12 cellular contexts compared by ENCODE assay signal in genomic region chr19:45254044-45254531, GRCh38. TPM values are rescaled to one million over a fixed set of nuclear protein-coding genes. Genes with fewer than 3 reads are reported as not detected.
DNase-seq lines count a peak whose midpoint lies in the region; ATAC-seq and TF ChIP-seq lines count a peak whose summit lies in the region.
"Had no signal": no experiment of that assay in that cellular context is flagged by ENCODE, and none has a peak within 500 bp of the region (broad histone marks: within the 10 kb centered on the region; RNA-seq: fewer than 3 reads in every experiment).

No MANE protein-coding gene starts in this region.

- no peak overlapping the region for H3K27ac ChIP-seq in left ventricle myocardium inferior (replicated peaks)
- H3K27ac ChIP-seq in upper lobe of right lung, result no peak overlapping the region
- H3K27ac ChIP-seq: pancreas had no signal

- H3K4me1 Mint-ChIP-seq in T-helper 2 cell treated with Interferon-gamma antibody and Interleukin-4, amounts not matched to agents 5 μg/mL and 100 μg/mL, for 36 hours (ENCODE audit: low read depth), result peaks cover 21% of the 10 kb centered on the region

- no peak overlapping the region for H3K4me3 ChIP-seq in left ventricle myocardium inferior
- H3K4me3 ChIP-seq in fibroblast of the aortic adventitia (ENCODE audit: low read depth, low read length), result no peak overlapping the region
- H3K4me3 ChIP-seq in upper lobe of right lung, result no peak overlapping the region
- H3K4me3 ChIP-seq: pancreas had no signal

- TF ChIP-seq CTCF in left ventricle myocardium inferior (IDR thresholded peaks at IDR 0.05; ENCODE audit: borderline replicate concordance) (peak; percentile 24), fibroblast of the aortic adventitia (IDR thresholded peaks at IDR 0.05; ENCODE audit: insufficient read depth, low read length) (peak; percentile 44), upper lobe of right lung (IDR thresholded peaks at IDR 0.05) (peak; percentile 27)

- H3K4me1 ChIP-seq in left ventricle myocardium inferior, result peaks cover 46% of the 10 kb centered on the region
- H3K4me1 ChIP-seq in upper lobe of right lung, result peaks cover 30% of the 10 kb centered on the region

- peak overlapping the region; percentile 84 for H3K4me3 Mint-ChIP-seq in T-helper 2 cell treated with Interferon-gamma antibody and Interleukin-4, amounts not matched to agents 5 μg/mL and 100 μg/mL, for 36 hours

- no peak for ATAC-seq in Right ventricle myocardium superior (ENCODE audit: poor library complexity)
- ATAC-seq in upper lobe of right lung, result no peak
- no peak for ATAC-seq in HG02938 (IDR thresholded peaks at IDR 0.05; ENCODE audit: unreplicated experiment)
- ATAC-seq: pancreas had no signal

- H3K27ac Mint-ChIP-seq in T-helper 2 cell treated with Interferon-gamma antibody and Interleukin-4, amounts not matched to agents 5 μg/mL and 100 μg/mL, for 36 hours, result peak overlapping the region; percentile 45

- H3K9me3 ChIP-seq in left ventricle myocardium inferior (replicated peaks), result no peaks in the 10 kb centered on the region
- no peaks in the 10 kb centered on the region for H3K9me3 ChIP-seq in upper lobe of right lung
- H3K9me3 ChIP-seq: pancreas had no signal

- no peaks in the 10 kb centered on the region for H3K36me3 Mint-ChIP-seq in T-helper 2 cell treated with Interferon-gamma antibody and Interleukin-4, amounts not matched to agents 5 μg/mL and 100 μg/mL, for 36 hours (ENCODE audit: low read depth)

- H3K27me3 Mint-ChIP-seq in T-helper 2 cell treated with Interferon-gamma antibody and Interleukin-4, amounts not matched to agents 5 μg/mL and 100 μg/mL, for 36 hours (ENCODE audit: low read depth), result peaks cover 2% of the 10 kb centered on the region

- peaks cover 4% of the 10 kb centered on the region for H3K36me3 ChIP-seq in left ventricle myocardium inferior
- H3K36me3 ChIP-seq in upper lobe of right lung, result no peaks in the 10 kb centered on the region
- H3K36me3 ChIP-seq: pancreas had no signal

- H3K9me3 Mint-ChIP-seq in T-helper 2 cell treated with Interferon-gamma antibody and Interleukin-4, amounts not matched to agents 5 μg/mL and 100 μg/mL, for 36 hours, result no peaks in the 10 kb centered on the region

- H3K27me3 ChIP-seq in left ventricle myocardium inferior (ENCODE audit: low read depth), result no peaks in the 10 kb centered on the region
- H3K27me3 ChIP-seq in upper lobe of right lung, result no peaks in the 10 kb centered on the region
- H3K27me3 ChIP-seq: pancreas had no signal

- DNase-seq in left ventricle myocardium inferior, result no peak
- no peak for DNase-seq in Right ventricle myocardium superior
- no peak for DNase-seq in T-helper 2 cell treated with Interferon-gamma antibody and Interleukin-4, amounts not matched to agents 5 μg/mL and 100 μg/mL, for 36 hours (ENCODE audit: low spot score)
- DNase-seq in fibroblast of the aortic adventitia (ENCODE audit: low read depth), result no peak
- no peak for DNase-seq in upper lobe of right lung
- DNase-seq in NCI-H187 (lab: John Stamatoyannopoulos, UW), result no peak
- DNase-seq in middle frontal gyrus (ENCODE audit: extremely low spot score, low spot score), result no peak
- DNase-seq: DMS153, NCI-H1092 treated with DMSO at 0.1 percent for 48 hours had no signal

- intact Hi-C loops in left ventricle myocardium inferior (cut with micrococcal nuclease) (no loop called here), Right ventricle myocardium superior (cut with DNase I) (no loop called here), upper lobe of right lung (cut with DNase I) (no loop called here)

RNA-seq across cellular contexts. Expression of gene MARK4, which starts 3.0 kb away (rescaled TPM):
- total RNA-seq in left ventricle myocardium inferior (26.5 TPM), Right ventricle myocardium superior (19.7 TPM), fibroblast of the aortic adventitia (ENCODE audit: low replicate concordance) (9.8 and 17.1 TPM in 2 replicates), upper lobe of right lung (30.0 TPM)

RNA-seq across cellular contexts. Expression of gene EXOC3L2, which starts 8.9 kb away (rescaled TPM):
- total RNA-seq in left ventricle myocardium inferior (1.8 TPM), Right ventricle myocardium superior (1.3 TPM), fibroblast of the aortic adventitia (ENCODE audit: low replicate concordance) (under 0.01 TPM in 1 of 2 replicates, not detected in the other), upper lobe of right lung (11.9 TPM)
- total RNA-seq: SK-MEL-5 had no signal
